ENCODE assay signal across 9 cellular contexts in the genomic region with DNA sequence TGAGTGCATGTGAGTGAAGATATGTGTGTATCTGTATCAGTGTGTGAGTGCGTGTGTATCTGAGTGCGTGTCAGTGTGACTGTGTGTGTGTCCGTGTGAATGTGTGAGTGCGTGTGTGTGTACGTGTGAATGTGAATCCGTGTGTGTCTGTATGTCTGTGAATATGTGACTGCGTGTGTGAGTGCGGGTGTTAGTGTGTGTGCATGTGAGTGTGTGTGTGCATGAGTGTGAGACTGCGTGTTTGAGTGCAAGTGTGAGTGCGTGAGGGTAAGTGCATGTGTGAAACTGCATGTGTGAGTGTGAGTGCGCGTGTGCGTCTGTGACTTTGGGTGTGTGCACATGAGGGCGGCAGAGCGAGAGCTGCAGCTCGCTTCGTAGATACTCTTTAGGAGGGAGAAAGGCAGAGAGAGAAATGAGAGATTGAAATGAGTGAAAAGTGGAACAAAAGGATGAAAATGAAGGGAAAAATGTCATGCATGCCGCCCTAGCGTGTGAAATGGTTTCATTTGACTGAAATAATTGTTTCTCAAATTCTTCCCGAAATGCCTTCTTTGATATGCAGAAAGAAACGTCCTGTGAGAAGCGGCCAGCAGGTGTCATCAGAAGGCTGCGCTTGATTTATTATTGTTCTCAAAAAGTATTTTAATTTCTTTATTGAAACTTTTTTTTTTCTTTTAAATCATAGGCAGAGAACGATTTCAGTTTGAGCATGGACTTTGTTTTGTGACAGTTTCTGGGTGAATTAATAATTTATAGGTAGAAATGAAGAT. TPM values are rescaled to one million over a fixed set of nuclear protein-coding genes. Genes with fewer than 3 reads are reported as not detected.
DNase-seq lines count a peak whose midpoint lies in the region; ATAC-seq and TF ChIP-seq lines count a peak whose summit lies in the region.
"Had no signal": no experiment of that assay in that cellular context is flagged by ENCODE, and none has a peak within 500 bp of the region (broad histone marks: within the 10 kb centered on the region; RNA-seq: fewer than 3 reads in every experiment).

No MANE protein-coding gene starts in this region.

- H3K27ac ChIP-seq in GM23248 = no peak overlapping the region
- H3K27ac ChIP-seq: epithelial cell of prostate had no signal

- DNase-seq in CD1c-positive myeloid dendritic cell (ENCODE audit: extremely low spot score) (peak; percentile 29), GM23248 (peak; percentile 56), left kidney (ENCODE audit: low read depth, low spot score) (peak; percentile 14), LoVo (ENCODE audit: low spot score) (no peak), glutamatergic neuron (no peak), AML-193 (lab: John Stamatoyannopoulos, UW) (no peak)
- DNase-seq in activated T-helper 9 cell treated with anti-CD3 and anti-CD28 coated beads, Interleukin-2, amount 50 U/mL, for 16 hours (ENCODE audit: low read depth) = peak; percentile 2
- no peak for DNase-seq in stimulated activated effector memory CD8-positive, alpha-beta T cell treated with anti-CD3 and anti-CD28 coated beads, Interleukin-12 subunit alpha, Interleukin-12 subunit beta, amount 100 ng/mL, for 72 hours (ENCODE audit: low spot score in 2 of 2)

- H3K27me3 ChIP-seq in GM23248 (replicated peaks; ENCODE audit: insufficient read depth) = no peaks in the 10 kb centered on the region

- H3K9me3 ChIP-seq in GM23248 (ENCODE audit: low read depth) = no peaks in the 10 kb centered on the region

- H3K9ac ChIP-seq in GM23248 = no peak overlapping the region

- no peak overlapping the region for H3K4me3 Mint-ChIP-seq in glutamatergic neuron (ENCODE audit: unreplicated experiment)
- no peak overlapping the region for H3K4me3 Mint-ChIP-seq in stimulated activated effector memory CD8-positive, alpha-beta T cell treated with anti-CD3 and anti-CD28 coated beads, Interleukin-12 subunit alpha, Interleukin-12 subunit beta, amount 100 ng/mL, for 72 hours

- no peaks in the 10 kb centered on the region for H3K4me1 ChIP-seq in GM23248 (ENCODE audit: insufficient read depth)

- in situ Hi-C loops in GM23248 (cut with MboI) = no loop called here

- H3K27me3 Mint-ChIP-seq in glutamatergic neuron (ENCODE audit: unreplicated experiment) = no peaks in the 10 kb centered on the region

- H3K4me1 Mint-ChIP-seq in glutamatergic neuron (ENCODE audit: low read depth, unreplicated experiment) = peaks cover 2% of the 10 kb centered on the region
- peaks cover 15% of the 10 kb centered on the region for H3K4me1 Mint-ChIP-seq in stimulated activated effector memory CD8-positive, alpha-beta T cell treated with anti-CD3 and anti-CD28 coated beads, Interleukin-12 subunit alpha, Interleukin-12 subunit beta, amount 100 ng/mL, for 72 hours

- no peaks in the 10 kb centered on the region for H3K36me3 Mint-ChIP-seq in glutamatergic neuron (ENCODE audit: unreplicated experiment)
- H3K36me3 Mint-ChIP-seq in stimulated activated effector memory CD8-positive, alpha-beta T cell treated with anti-CD3 and anti-CD28 coated beads, Interleukin-12 subunit alpha, Interleukin-12 subunit beta, amount 100 ng/mL, for 72 hours = no peaks in the 10 kb centered on the region

- no peak for ATAC-seq in stimulated activated effector memory CD8-positive, alpha-beta T cell treated with anti-CD3 and anti-CD28 coated beads, Interleukin-12 subunit alpha, Interleukin-12 subunit beta, amount 100 ng/mL, for 72 hours

- no peaks in the 10 kb centered on the region for H3F3A ChIP-seq in GM23248 (ENCODE audit: insufficient read depth)

- peaks cover 83% of the 10 kb centered on the region for H3K79me2 ChIP-seq in GM23248 (ENCODE audit: insufficient read depth)

- H2AFZ ChIP-seq in GM23248 = no peak overlapping the region

- H3K9me3 Mint-ChIP-seq in glutamatergic neuron (ENCODE audit: unreplicated experiment) = no peaks in the 10 kb centered on the region
- no peaks in the 10 kb centered on the region for H3K9me3 Mint-ChIP-seq in stimulated activated effector memory CD8-positive, alpha-beta T cell treated with anti-CD3 and anti-CD28 coated beads, Interleukin-12 subunit alpha, Interleukin-12 subunit beta, amount 100 ng/mL, for 72 hours

- no peak overlapping the region for H3K27ac Mint-ChIP-seq in glutamatergic neuron (ENCODE audit: unreplicated experiment)
- no peak overlapping the region for H3K27ac Mint-ChIP-seq in stimulated activated effector memory CD8-positive, alpha-beta T cell treated with anti-CD3 and anti-CD28 coated beads, Interleukin-12 subunit alpha, Interleukin-12 subunit beta, amount 100 ng/mL, for 72 hours

- H4K20me1 ChIP-seq in GM23248 (ENCODE audit: insufficient read depth) = no peaks in the 10 kb centered on the region

- H3K36me3 ChIP-seq in GM23248 (ENCODE audit: low read depth) = no peaks in the 10 kb centered on the region

- H3K4me3 ChIP-seq in GM23248 = 0 out of 2 replicates have a peak overlapping the region, but pooled peaks have one; percentile 42

- no peak for TF ChIP-seq CTCF in glutamatergic neuron (IDR thresholded peaks at IDR 0.05; ENCODE audit: partially characterized antibody, unreplicated experiment)

- H3K9me2 ChIP-seq in GM23248 (ENCODE audit: insufficient read depth) = no peaks in the 10 kb centered on the region

- H3K4me2 ChIP-seq in GM23248 (ENCODE audit: unreplicated experiment) = peak overlapping the region; percentile 45

- 40 to 45% methylated on average over 22 to 24 of the region's 24 CpGs for WGBS in GM23248 (ENCODE audit: low coverage in 1 of 2, low lambda C conversion rate in 2 of 2, missing lambda C conversion rate in 2 of 2), 2 experiments

RNA-seq across cellular contexts. Expression of a gene that starts 25.6 kb away (rescaled TPM):
- total RNA-seq in GM23248 (2014; rRNA removed; shearing (Covaris generic)) = 6.3 and 7.7 TPM in 2 replicates
- polyA plus RNA-seq in GM23248 (2016; fragmentation: Nextera tagmentation; extraction: Ambion mirVana) = 2.2 and 2.6 TPM in 2 replicates
- 15.8 TPM for total RNA-seq in glutamatergic neuron (ENCODE audit: unreplicated experiment)

Comparison
In these comparisons a context has a peak if more than half of its experiments do, and no peak if none do; other contexts are left out.
1. DNase-seq: peak in CD1c-positive myeloid dendritic cell (single experiment), GM23248 (single experiment), activated T-helper 9 cell treated with anti-CD3 and anti-CD28 coated beads, Interleukin-2, amount 50 U/mL, for 16 hours (single experiment) and left kidney (single experiment); none in LoVo (single experiment), glutamatergic neuron (single experiment), AML-193 (0 of 2) and stimulated activated effector memory CD8-positive, alpha-beta T cell treated with anti-CD3 and anti-CD28 coated beads, Interleukin-12 subunit alpha, Interleukin-12 subunit beta, amount 100 ng/mL, for 72 hours (0 of 2).